In genomic region chr11:62553839-62554361, GRCh38 we compare ENCODE assay signal across 1 cellular context.
TF ChIP-seq lines count a peak whose summit lies in the region.

No MANE protein-coding gene starts in this region.

TF ChIP-seq in GM23338, 12 proteins besides CTCF, POLR2A, EP300 and RAD21 (continued from another document):
- TF ChIP-seq ZNF462 (CRISPR knock-in tag; IDR thresholded peaks at IDR 0.05), result no peak
